In the genomic region with DNA sequence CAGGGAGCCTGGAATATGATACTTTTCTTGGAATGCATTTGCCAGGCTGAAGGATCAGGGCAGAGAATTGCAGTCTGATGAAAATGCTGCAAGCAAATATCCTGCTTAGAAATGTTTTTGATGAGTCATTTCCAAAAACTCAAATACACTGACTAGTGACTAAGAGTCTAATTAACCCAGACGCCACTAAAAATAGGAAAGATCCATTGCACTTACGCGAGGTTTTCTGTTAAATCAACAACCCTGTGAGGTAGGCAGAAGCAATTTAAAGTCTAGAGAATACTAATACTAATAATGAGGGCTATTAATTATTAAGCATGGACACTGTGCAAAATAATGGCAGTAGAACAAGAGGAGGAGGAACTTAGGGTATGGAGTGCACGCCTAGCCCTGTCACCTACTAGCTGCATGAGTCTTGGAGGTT, we compare ENCODE assay signal across 8 cellular contexts.
A peak's percentile ranks its signal among the peaks of the same experiment; 100 is the strongest.
DNase-seq lines count a peak whose midpoint lies in the region; ATAC-seq and TF ChIP-seq lines count a peak whose summit lies in the region.

No MANE protein-coding gene starts in this region.

- no peak overlapping the region for H3K27ac ChIP-seq in PC-3 (ENCODE audit: low read length)
- no peak overlapping the region for H3K27ac ChIP-seq in MM.1S (ENCODE audit: low read length)

- BruUV-seq in PC-3 (replicated peaks; lab: Mats Ljungman, UMichigan): no TSS peak

- ATAC-seq in HG02642 (IDR thresholded peaks at IDR 0.05; ENCODE audit: poor library complexity, unreplicated experiment): peak; percentile 62
- ATAC-seq in PC-3: peak; percentile 53; the same call in 1 of the 2 replicates
- no peak for ATAC-seq in HG03521 (IDR thresholded peaks at IDR 0.05; ENCODE audit: unreplicated experiment)
- ATAC-seq in GM21825 (IDR thresholded peaks at IDR 0.05; ENCODE audit: unreplicated experiment): no peak

- H3K4me1 ChIP-seq in PC-3 (ENCODE audit: insufficient read depth, low read length) (peaks cover 16% of the 10 kb centered on the region), MM.1S (ENCODE audit: low read length) (peaks cover 8% of the 10 kb centered on the region; the same call in 1 of the 2 replicates)

- H3F3A ChIP-seq in PC-3 (ENCODE audit: low read length, unreplicated experiment) (no peaks in the 10 kb centered on the region), MM.1S (ENCODE audit: insufficient read depth, low read length) (no peaks in the 10 kb centered on the region)

- H3K4me2 ChIP-seq in PC-3 (ENCODE audit: low read length) (peak overlapping the region; percentile 20), MM.1S (ENCODE audit: low read depth, low read length) (no peak overlapping the region)

- no peak overlapping the region for H3K4me3 ChIP-seq in PC-3 (ENCODE audit: low read length)
- no peak overlapping the region for H3K4me3 ChIP-seq in MM.1S (ENCODE audit: low read length)

- no peaks in the 10 kb centered on the region for H3K79me2 ChIP-seq in PC-3 (ENCODE audit: low read length)
- no peaks in the 10 kb centered on the region for H3K79me2 ChIP-seq in MM.1S (ENCODE audit: low read length)

- H2AFZ ChIP-seq in PC-3 (ENCODE audit: low read length) (no peak overlapping the region), MM.1S (ENCODE audit: low read length) (no peak overlapping the region)

- TF ChIP-seq CTCF in PC-3 (conservative IDR thresholded peaks at IDR 0.05; ENCODE audit: low read depth, low read length) (no peak), MM.1S (IDR thresholded peaks at IDR 0.05; ENCODE audit: low read length) (no peak)

- POLR2A ChIA-PET in PC-3 (lab: Charles Lee; ENCODE audit: unreplicated experiment): no interaction called here

- H3K9me3 ChIP-seq in PC-3 (ENCODE audit: low read length) (no peaks in the 10 kb centered on the region), MM.1S (replicated peaks; ENCODE audit: insufficient read depth, low read length) (no peaks in the 10 kb centered on the region)

- DNase-seq in EL (peak; percentile 69), PC-3 (peak; percentile 84), kidney glomerular epithelial cell (lab: John Stamatoyannopoulos, UW) (peak; percentile 53), MM.1S (no peak), ecto neural progenitor cell (ENCODE audit: low spot score) (no peak)

- H3K36me3 ChIP-seq in PC-3 (ENCODE audit: low read depth, low read length) (no peaks in the 10 kb centered on the region), MM.1S (replicated peaks; ENCODE audit: insufficient read depth, low read length) (no peaks in the 10 kb centered on the region)

- intact Hi-C loops in PC-3 (cut with micrococcal nuclease): no loop called here

- H4K20me1 ChIP-seq in PC-3 (ENCODE audit: low read length) (no peaks in the 10 kb centered on the region), MM.1S (ENCODE audit: insufficient read depth, low read length) (no peaks in the 10 kb centered on the region)

- H3K9ac ChIP-seq in PC-3 (ENCODE audit: low read length): no peak overlapping the region
- H3K9ac ChIP-seq in MM.1S (ENCODE audit: low read length): no peak overlapping the region

- CTCF ChIA-PET in PC-3 (lab: Charles Lee): no interaction called here

- peaks cover 24% of the 10 kb centered on the region for H3K27me3 ChIP-seq in PC-3 (ENCODE audit: low read length)
- H3K27me3 ChIP-seq in MM.1S (replicated peaks; ENCODE audit: insufficient read depth, low read length): no peaks in the 10 kb centered on the region

- H3K9me2 ChIP-seq in PC-3 (replicated peaks; ENCODE audit: low read length): no peaks in the 10 kb centered on the region
- no peaks in the 10 kb centered on the region for H3K9me2 ChIP-seq in MM.1S (replicated peaks; ENCODE audit: insufficient read depth, low read length)

Comparison
In these comparisons a context has a peak if more than half of its experiments do, and no peak if none do; other contexts are left out.
1. DNase-seq: peak in EL (single experiment), PC-3 (single experiment) and kidney glomerular epithelial cell (single experiment); none in MM.1S (single experiment) and ecto neural progenitor cell (single experiment).
2. ATAC-seq: peak in HG02642 (single experiment) and PC-3 (single experiment); none in HG03521 (single experiment) and GM21825 (single experiment).